1 cellular context compared by ENCODE assay signal in genomic region chr5:1409386-1410110, GRCh38.
TF ChIP-seq lines count a peak whose summit lies in the region.

No MANE protein-coding gene starts in this region.

TF ChIP-seq in K562, 482 proteins besides CTCF, POLR2A, EP300 and RAD21 (continued from another document):
- TF ChIP-seq AFF1 (IDR thresholded peaks at IDR 0.05; ENCODE audit: low read depth in 1 of 2, partially characterized antibody in 2 of 2) (peak in 1 of 2 experiments; percentile 68), TFAP4 (CRISPR knock-in tag; IDR thresholded peaks at IDR 0.05; ENCODE audit: borderline replicate concordance) (peak; percentile 34; the same call in 1 of the 2 replicates), EHMT2 (IDR thresholded peaks at IDR 0.05) (peak; percentile 96), MIER1 (IDR thresholded peaks at IDR 0.05; ENCODE audit: low read depth) (peak; percentile 95), NFIC (IDR thresholded peaks at IDR 0.05) (no peak), CCNT2 (IDR thresholded peaks at IDR 0.05; ENCODE audit: borderline replicate concordance, extremely low read depth, insufficient read length, low read depth, low read length) (no peak), ZNF668 (CRISPR knock-in tag; IDR thresholded peaks at IDR 0.05) (no peak), SIN3A (IDR thresholded peaks at IDR 0.05; ENCODE audit: borderline replicate concordance in 2 of 2, control insufficient read depth in 1 of 2, low read depth in 2 of 2, low read length in 2 of 2) (peak in 1 of 2 experiments; percentile 34; a peak in 1 of 4 replicates)
